ENCODE assay signal across 8 cellular contexts in genomic region chr1:205273551-205273982, GRCh38. TPM values are rescaled to one million over a fixed set of nuclear protein-coding genes. Genes with fewer than 3 reads are reported as not detected.
DNase-seq lines count a peak whose midpoint lies in the region; ATAC-seq, FAIRE-seq and TF ChIP-seq lines count a peak whose summit lies in the region.

No MANE protein-coding gene starts in this region.

- H3K9ac ChIP-seq in IMR-90 (ENCODE audit: low read depth, low read length): no peak overlapping the region
- H3K9ac ChIP-seq in NT2/D1 (ENCODE audit: insufficient read length, low read depth): no peak overlapping the region

- peak overlapping the region; percentile 83 for H3K4ac ChIP-seq in IMR-90 (ENCODE audit: low read depth, low read length)

- peaks cover 3 to 5% of the 10 kb centered on the region in 2 experiments; a peak in 2 of 4 replicates for H3K79me1 ChIP-seq in IMR-90 (ENCODE audit: low read depth in 1 of 2, low read length in 2 of 2)

- peak overlapping the region; percentile 58; the same call in 2 of the 3 replicates for H2BK15ac ChIP-seq in IMR-90 (ENCODE audit: low read depth, low read length)

- peak overlapping the region in 1 of 2 experiments; percentile 7; a peak in 1 of 4 replicates for H4K8ac ChIP-seq in IMR-90 (ENCODE audit: low read depth in 2 of 2, low read length in 2 of 2)

- H3K36me3 ChIP-seq in IMR-90 (ENCODE audit: control insufficient read depth, insufficient read depth, low read length) (peaks cover 2% of the 10 kb centered on the region; the same call in 1 of the 2 replicates), NT2/D1 (ENCODE audit: insufficient read depth, insufficient read length, low read length) (peaks cover 25% of the 10 kb centered on the region), mucosa of descending colon (ENCODE audit: low read depth) (no peaks in the 10 kb centered on the region)

- no peak overlapping the region for H3K18ac ChIP-seq in IMR-90 (ENCODE audit: low read depth, low read length)

- H4K91ac ChIP-seq in IMR-90 (ENCODE audit: insufficient read depth, low read depth, low read length): peak overlapping the region; percentile 7

- peaks cover 15% of the 10 kb centered on the region for H3K4me1 ChIP-seq in IMR-90 (ENCODE audit: control insufficient read depth, insufficient read depth, low read length)
- H3K4me1 ChIP-seq in NT2/D1 (ENCODE audit: insufficient read depth, insufficient read length): peaks cover 35% of the 10 kb centered on the region
- H3K4me1 ChIP-seq in mucosa of descending colon (ENCODE audit: low read depth): peaks cover 16% of the 10 kb centered on the region

- H3K4me3 ChIP-seq in AG09309 (ENCODE audit: control insufficient read depth, low read depth, low read length) (no peak overlapping the region), IMR-90 (ENCODE audit: insufficient read depth, low read depth, low read length) (no peak overlapping the region), NT2/D1 (ENCODE audit: insufficient read length, low read depth) (no peak overlapping the region), mucosa of descending colon (no peak overlapping the region)

- no peaks in the 10 kb centered on the region for H3K9me3 ChIP-seq in IMR-90 (ENCODE audit: control insufficient read depth, insufficient read depth, low read length)
- no peaks in the 10 kb centered on the region for H3K9me3 ChIP-seq in NT2/D1 (ENCODE audit: insufficient read depth, low read length)
- no peaks in the 10 kb centered on the region for H3K9me3 ChIP-seq in mucosa of descending colon

- BruUV-seq in IMR-90 (replicated peaks; lab: Mats Ljungman, UMichigan): no TSS peak

- intact Hi-C loops in IMR-90 (cut with micrococcal nuclease) (loop anchor here (1.0 to 5.0 kb wide), 4 partner anchors 48 to 212 kb away; partner anchors contain the start of gene NUAK2), mucosa of descending colon (cut with DNase I, micrococcal nuclease) (loop anchor here (2.0 kb wide), 1 partner anchor 51 kb away; no protein-coding TSS in a partner anchor)

- 0 out of 2 replicates have a peak overlapping the region, but pooled peaks have one; percentile 46 for H3K14ac ChIP-seq in IMR-90 (replicated peaks; ENCODE audit: low read depth, low read length)

- TF ChIP-seq CTCF in AG09309 (IDR thresholded peaks at IDR 0.05; ENCODE audit: control insufficient read depth, insufficient read depth, low read depth, low read length, missing control alignments) (peak; percentile 99), IMR-90 (conservative IDR thresholded peaks at IDR 0.05; ENCODE audit: low read depth, low read length) (peak; percentile 97), mucosa of descending colon (IDR thresholded peaks at IDR 0.05) (peak; percentile 97)

- H3K27me3 ChIP-seq in IMR-90 (ENCODE audit: control insufficient read depth, insufficient read depth, low read length) (no peaks in the 10 kb centered on the region), NT2/D1 (ENCODE audit: insufficient read depth, insufficient read length) (no peaks in the 10 kb centered on the region)

- peak; percentile 97 for TF ChIP-seq RAD21 in IMR-90 (IDR thresholded peaks at IDR 0.05; ENCODE audit: low read length)

- peak overlapping the region; percentile 87; the same call in 1 of the 2 replicates for H2BK20ac ChIP-seq in IMR-90 (ENCODE audit: low read depth, low read length)

- DNase-seq in AG09309 (ENCODE audit: low read depth) (no peak), GM19239 (ENCODE audit: insufficient read length, low spot score) (peak; percentile 93), IMR-90 (peak; percentile 76), NT2/D1 (ENCODE audit: low read depth, low spot score) (peak; percentile 91), epidermal melanocyte (ENCODE audit: insufficient read length, low spot score) (peak; percentile 94), mucosa of descending colon (peak; percentile 89 to 95 (median 91))
- DNase-seq in activated CD8-positive, alpha-beta memory T cell treated with anti-CD3 and anti-CD28 coated beads, Interleukin-2, amount 50 U/mL, for 24 hours (ENCODE audit: extremely low read depth): peak; percentile 58
- peak; percentile 91 for DNase-seq in stimulated activated CD8-positive, alpha-beta memory T cell treated with anti-CD3 and anti-CD28 coated beads, Interleukin-4, amount 100 ng/mL, for 48 hours

- peak overlapping the region; percentile 18 for H2AFZ ChIP-seq in IMR-90 (replicated peaks; ENCODE audit: low read length, poor library complexity)

- POLR2A ChIA-PET in IMR-90 (lab: Charles Lee; ENCODE audit: unreplicated experiment): interaction anchor here (0.6 to 1.0 kb wide), 2 partner anchors 48 to 51 kb away, joined by 3 to 5 read pairs; partner anchors contain the start of gene NUAK2

- H2AK9ac ChIP-seq in IMR-90 (replicated peaks; ENCODE audit: low read depth, low read length, poor library complexity): peak overlapping the region; percentile 0

- in situ Hi-C loops in IMR-90 (cut with MboI; ENCODE audit: low sequenced_read_pairs): loop anchor here (10.0 to 25.0 kb wide), 2 partner anchors 211 to 461 kb away; no protein-coding TSS in a partner anchor

- peaks cover 15% of the 10 kb centered on the region for H3K9me1 ChIP-seq in IMR-90 (ENCODE audit: insufficient read depth, low read length)

- ATAC-seq in IMR-90 (ENCODE audit: low read depth) (peak; percentile 88), mucosa of descending colon (peak; percentile 87)

- dilution Hi-C loops in IMR-90 (cut with HindIII; ENCODE audit: low sequenced_read_pairs, unreplicated experiment): no loop called here

- peak; percentile 43; the same call in 1 of the 2 replicates for TF ChIP-seq POLR2A in IMR-90 (IDR thresholded peaks at IDR 0.05; ENCODE audit: low read depth, low read length)

- WGBS in IMR-90 (ENCODE audit: extremely low coverage in 2 of 2, insufficient read length in 1 of 2), 2 experiments: 0% methylated on average over 3 of the region's 7 CpGs; no CpG with 5 or more reads in 1 of the 2 experiments

- no peak overlapping the region; the same call in 1 of the 2 replicates for H3K27ac ChIP-seq in IMR-90 (ENCODE audit: insufficient read depth, low read length)

- no peaks in the 10 kb centered on the region for H4K20me1 ChIP-seq in IMR-90 (ENCODE audit: insufficient read depth, low read length)

- peak; percentile 95 for FAIRE-seq in GM19239 (lab: Jason Lieb, UNC)

- H2BK5ac ChIP-seq in IMR-90 (ENCODE audit: low read depth, low read length, poor library complexity, severe bottlenecking): peak overlapping the region; percentile 6

- no peak overlapping the region for H3K23ac ChIP-seq in IMR-90 (ENCODE audit: low read depth, low read length)

- peak overlapping the region; percentile 86 for H2AK5ac ChIP-seq in IMR-90 (ENCODE audit: low read depth, low read length)

- H2BK120ac ChIP-seq in IMR-90 (ENCODE audit: low read depth, low read length): peak overlapping the region; percentile 79

- H3K4me2 ChIP-seq in IMR-90 (ENCODE audit: low read depth, low read length): no peak overlapping the region

- CTCF ChIA-PET in IMR-90 (lab: Yijun Ruan, JAX): interaction anchor here (0.6 to 5.4 kb wide), 26 partner anchors 8 to 251 kb away, joined by 3 to 126 read pairs (median 6); partner anchors contain the start of gene NUAK2

- H3K56ac ChIP-seq in IMR-90 (ENCODE audit: extremely low read depth, insufficient read depth, low read length): no peak overlapping the region

- peak overlapping the region; percentile 6; the same call in 1 of the 2 replicates for H4K5ac ChIP-seq in IMR-90 (ENCODE audit: low read depth, low read length)

TF ChIP-seq in IMR-90, 13 proteins besides CTCF, POLR2A, EP300 and RAD21 (continues in another document):
- no peak for TF ChIP-seq CEBPB (IDR thresholded peaks at IDR 0.05; ENCODE audit: low read depth, low read length)
- no peak for TF ChIP-seq MXI1 (IDR thresholded peaks at IDR 0.05; ENCODE audit: borderline replicate concordance, low read depth, low read length)
- TF ChIP-seq RFX5 (IDR thresholded peaks at IDR 0.05; ENCODE audit: low read depth, low read length): no peak
- peak; percentile 22; the same call in 1 of the 2 replicates for TF ChIP-seq MAZ (IDR thresholded peaks at IDR 0.05; ENCODE audit: borderline replicate concordance, low read depth, low read length)
- peak; percentile 51; the same call in 1 of the 2 replicates for TF ChIP-seq CHD1 (IDR thresholded peaks at IDR 0.05; ENCODE audit: low read depth, low read length)
- TF ChIP-seq NFE2L2 (IDR thresholded peaks at IDR 0.05; ENCODE audit: low read depth, low read length): no peak
- no peak for TF ChIP-seq FOS (IDR thresholded peaks at IDR 0.05; ENCODE audit: low read depth, low read length)
- no peak for TF ChIP-seq ELK1 (IDR thresholded peaks at IDR 0.05; ENCODE audit: borderline replicate concordance, low read depth, low read length)
- TF ChIP-seq RCOR1 (IDR thresholded peaks at IDR 0.05; ENCODE audit: insufficient replicate concordance, low read length): no peak
- TF ChIP-seq MAFK (IDR thresholded peaks at IDR 0.05; ENCODE audit: low read depth, low read length): no peak
- TF ChIP-seq SMC3 (IDR thresholded peaks at IDR 0.05; ENCODE audit: low read depth, low read length): peak; percentile 99

RNA-seq across cellular contexts. Expression of gene TMCC2, which starts 45.8 kb away (rescaled TPM):
- 2.0 and 2.2 TPM in 2 replicates for total RNA-seq in IMR-90 (2012; rRNA removed)
- 4.2 and 4.6 TPM in 2 replicates for polyA plus RNA-seq in IMR-90 (2012; rRNA removed)
- polyA plus RNA-seq in IMR-90 (2012; cell fraction: cytosol; rRNA removed): 4.5 and 5.0 TPM in 2 replicates
- polyA plus RNA-seq in IMR-90 (2012; cell fraction: nucleus; rRNA removed; ENCODE audit: low replicate concordance): 4.4 and 7.7 TPM in 2 replicates
- 1 to 10 TPM in 1 of 3 donors, under 1 TPM in 2; 0.27 to 5.1 (median 0.29) TPM for total RNA-seq in mucosa of descending colon

RNA-seq across cellular contexts. Expression of gene NUAK2, which starts 48.0 kb away (rescaled TPM):
- total RNA-seq in IMR-90 (2012; rRNA removed) (7.2 and 8.1 TPM in 2 replicates), mucosa of descending colon (10 to 100 TPM; 16.5 to 50.8 (median 29.5) TPM)
- polyA plus RNA-seq in IMR-90 (2012; rRNA removed): 17.6 and 18.7 TPM in 2 replicates
- polyA plus RNA-seq in IMR-90 (2012; cell fraction: cytosol; rRNA removed): 12.3 and 18.8 TPM in 2 replicates
- 22.8 and 32.1 TPM in 2 replicates for polyA plus RNA-seq in IMR-90 (2012; cell fraction: nucleus; rRNA removed; ENCODE audit: low replicate concordance)
